ENCODE assay signal across 16 cellular contexts in genomic region chr9:134818000-134818568, GRCh38.
"Had no signal": no experiment of that assay in that cellular context is flagged by ENCODE, and none has a peak within 500 bp of the region (broad histone marks: within the 10 kb centered on the region; RNA-seq: fewer than 3 reads in every experiment).

No MANE protein-coding gene starts in this region.

- DNase-seq: effector memory CD8-positive, alpha-beta T cell; foreskin fibroblast; left colon; left ventricle myocardium superior; mesenchymal stem cell; naive B cell; nephron progenitor cell; ovary; small intestine; stimulated activated CD4-positive, alpha-beta T cell treated with anti-CD3 and anti-CD28 coated beads, Interleukin-2, amount 100 ng/mL, for 48 hours; stimulated activated naive CD4-positive, alpha-beta T cell treated with Interleukin-2 at 50 U/mL for 16 hours; trophoblast cell had no signal

- H3K4me1 ChIP-seq: esophagus muscularis mucosa, right atrium auricular region had no signal

- H3K9me3 ChIP-seq: esophagus muscularis mucosa, ovary, right atrium auricular region had no signal

- H3K27me3 ChIP-seq: esophagus muscularis mucosa, ovary, right atrium auricular region had no signal

- H3K36me3 ChIP-seq: ovary had no signal

- H3K4me3 ChIP-seq: esophagus muscularis mucosa, lung, ovary, right atrium auricular region had no signal

- H3K27ac ChIP-seq: epithelial cell of prostate, esophagus muscularis mucosa, ovary, right atrium auricular region had no signal

- ATAC-seq: effector memory CD8-positive, alpha-beta T cell; left colon; left ventricle myocardium superior had no signal
